In genomic region chr18:22172594-22173049, GRCh38 we compare ENCODE assay signal across 10 cellular contexts. TPM values are rescaled to one million over a fixed set of nuclear protein-coding genes. Genes with fewer than 3 reads are reported as not detected.
DNase-seq lines count a peak whose midpoint lies in the region; FAIRE-seq and TF ChIP-seq lines count a peak whose summit lies in the region.
"Had no signal": no experiment of that assay in that cellular context is flagged by ENCODE, and none has a peak within 500 bp of the region (broad histone marks: within the 10 kb centered on the region; RNA-seq: fewer than 3 reads in every experiment).

No MANE protein-coding gene starts in this region.

- H3K4me1 ChIP-seq in ES-I3 (ENCODE audit: insufficient read depth, low read length) (peaks cover 7% of the 10 kb centered on the region), kidney (ENCODE audit: control insufficient read depth in 1 of 2, insufficient read depth in 1 of 2, low read depth in 1 of 2, low read length in 2 of 2) (peaks cover 0 to 7% of the 10 kb centered on the region in 2 donors), sigmoid colon (peaks cover 0 to 43% (median 36%) of the 10 kb centered on the region in 4 donors)

- H3K27ac ChIP-seq in kidney (ENCODE audit: low read depth in 2 of 2, low read length in 2 of 2) = no peak overlapping the region
- H3K27ac ChIP-seq in sigmoid colon = peak overlapping the region in 2 of 4 donors; percentile 83 to 95

- TF ChIP-seq CTCF in astrocyte of the spinal cord (IDR thresholded peaks at IDR 0.05; ENCODE audit: low read depth, low read length) (no peak), kidney (IDR thresholded peaks at IDR 0.05; ENCODE audit: borderline replicate concordance, extremely low read depth, insufficient read depth) (no peak), sigmoid colon (IDR thresholded peaks at IDR 0.05) (no peak)

- in situ Hi-C loops in astrocyte of the spinal cord (cut with HindIII; ENCODE audit: low sequenced_read_pairs) = no loop called here

- intact Hi-C loops in kidney (cut with DNase I) = no loop called here
- intact Hi-C loops in sigmoid colon (cut with DNase I) = no loop called here
- intact Hi-C loops in posterior cingulate gyrus (cut with DNase I) = no loop called here

- H3K27me3 ChIP-seq in sigmoid colon = peaks cover 13 to 90% (median 40%) of the 10 kb centered on the region in 3 donors

- peak overlapping the region; percentile 50 for H3K4me3 ChIP-seq in astrocyte of the spinal cord (ENCODE audit: low read depth, low read length)
- H3K4me3 ChIP-seq in kidney (ENCODE audit: low read length in 2 of 2) = peak overlapping the region; percentile 36 to 56
- peak overlapping the region in 3 of 4 donors; percentile 73 to 78 (median 76) for H3K4me3 ChIP-seq in sigmoid colon

- no peak for TF ChIP-seq POLR2A in sigmoid colon (IDR thresholded peaks at IDR 0.05)

- TF ChIP-seq EP300 in sigmoid colon (IDR thresholded peaks at IDR 0.05) = no peak

- 14 to 58% methylated on average over 7 of the region's 7 CpGs for WGBS in sigmoid colon, 2 donors

- no peak for FAIRE-seq in kidney (lab: Jason Lieb, UNC)

- H3K9ac ChIP-seq in ES-I3 (ENCODE audit: low read depth, low read length) (peak overlapping the region; percentile 12; the same call in 1 of the 2 replicates), kidney (ENCODE audit: low read length in 2 of 2) (peak overlapping the region in 1 of 2 donors; percentile 12)

- no peaks in the 10 kb centered on the region; the same call in 1 of the 2 replicates for H3K9me3 ChIP-seq in ES-I3 (ENCODE audit: control insufficient read depth, insufficient read depth, low read length)
- H3K9me3 ChIP-seq in kidney (ENCODE audit: control insufficient read depth in 1 of 2, low read length in 2 of 2) = no peaks in the 10 kb centered on the region
- H3K9me3 ChIP-seq in sigmoid colon = no peaks in the 10 kb centered on the region

- H3K36me3 ChIP-seq in ES-I3 (ENCODE audit: insufficient read depth, low read length) (no peaks in the 10 kb centered on the region), kidney (ENCODE audit: control insufficient read depth in 1 of 2, insufficient read depth in 2 of 2, low read length in 2 of 2) (no peaks in the 10 kb centered on the region), sigmoid colon (no peaks in the 10 kb centered on the region)

- DNase-seq in astrocyte of the spinal cord (ENCODE audit: low read depth, low spot score) (no peak), kidney (no peak), sigmoid colon (no peak), posterior cingulate gyrus (no peak), NCI-H1105 (lab: John Stamatoyannopoulos, UW) (no peak), cerebellum (ENCODE audit: low spot score) (no peak), LoVo (ENCODE audit: low spot score) (no peak)
- DNase-seq: CD4-positive, CD25-positive, alpha-beta regulatory T cell; RPMI8226 had no signal

RNA-seq across cellular contexts. Expression of gene GATA6, which starts 3.2 kb away (rescaled TPM):
- 10.9 TPM for total RNA-seq in kidney
- polyA plus RNA-seq in kidney (ENCODE audit: insufficient read depth, low read depth, low replicate concordance) = 1.7 TPM
- 10 to 100 TPM in 2 of 4 donors, 1 to 10 TPM in 2; 2.5 to 15.1 (median 9.1) TPM for total RNA-seq in sigmoid colon
- 10 to 100 TPM; 12.8 to 16.2 (median 13.6) TPM for polyA plus RNA-seq in sigmoid colon
- 0.54 TPM for total RNA-seq in cerebellum
- polyA plus RNA-seq: CD4-positive, CD25-positive, alpha-beta regulatory T cell had no signal
